ENCODE assay signal across 9 cellular contexts in the genomic region with DNA sequence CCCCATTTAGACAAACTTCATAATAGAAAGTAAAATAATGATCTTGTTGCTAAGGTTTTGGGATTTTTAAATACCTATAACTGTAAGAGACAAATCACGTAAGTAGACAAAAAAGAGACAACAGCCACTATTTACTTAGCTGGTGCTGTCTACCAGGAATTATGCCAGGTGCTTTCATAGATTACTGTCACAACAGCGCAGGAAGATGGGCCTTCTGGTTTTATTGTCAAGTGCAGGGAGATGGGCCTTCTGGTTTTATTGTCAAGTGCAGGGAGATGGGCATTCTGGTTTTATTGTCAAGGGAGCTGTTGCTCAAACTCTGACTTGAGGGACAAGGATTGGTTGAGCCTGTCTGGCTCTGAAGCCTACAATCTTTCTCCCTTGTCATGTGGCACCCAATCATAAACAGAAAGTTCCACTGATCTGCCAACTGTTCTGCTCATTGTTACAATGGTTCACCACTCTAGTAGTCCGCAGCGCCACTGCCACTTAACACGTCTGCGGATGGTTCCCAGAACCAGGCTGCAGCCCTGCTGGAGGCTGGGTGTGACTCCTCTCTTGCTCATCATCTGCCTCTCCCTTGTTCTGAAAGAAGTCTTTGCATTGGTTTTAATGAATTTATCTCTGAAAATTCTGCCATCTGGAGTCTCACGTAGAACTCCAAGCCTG.
A peak's percentile ranks its signal among the peaks of the same experiment; 100 is the strongest.
DNase-seq lines count a peak whose midpoint lies in the region; ATAC-seq and TF ChIP-seq lines count a peak whose summit lies in the region.
"Had no signal": no experiment of that assay in that cellular context is flagged by ENCODE, and none has a peak within 500 bp of the region (broad histone marks: within the 10 kb centered on the region; RNA-seq: fewer than 3 reads in every experiment).

No MANE protein-coding gene starts in this region.

- in situ Hi-C loops in GM23248 (cut with MboI), result no loop called here

- H3K27ac ChIP-seq in GM23248, result peak overlapping the region; percentile 96
- H3K27ac ChIP-seq in sigmoid colon, result peak overlapping the region in 3 of 4 donors; percentile 50 to 73 (median 59)

- no peaks in the 10 kb centered on the region for H4K20me1 ChIP-seq in GM23248 (ENCODE audit: insufficient read depth)

- peak overlapping the region; percentile 33; the same call in 1 of the 2 replicates for H3K4me3 ChIP-seq in GM23248
- no peak overlapping the region for H3K4me3 ChIP-seq in fibroblast of mammary gland (ENCODE audit: control insufficient read depth, low read depth, low read length)
- H3K4me3 ChIP-seq in sigmoid colon, result no peak overlapping the region

- peak overlapping the region; percentile 79 for H3K9ac ChIP-seq in GM23248

- H3K27me3 ChIP-seq in GM23248 (replicated peaks; ENCODE audit: insufficient read depth) (no peaks in the 10 kb centered on the region), sigmoid colon (no peaks in the 10 kb centered on the region)

- no peak for TF ChIP-seq POLR2A in sigmoid colon (IDR thresholded peaks at IDR 0.05)

- DNase-seq in GM23248 (peak; percentile 95), NCI-H69 (lab: John Stamatoyannopoulos, UW) (peak; percentile 39), fibroblast of mammary gland (ENCODE audit: low read depth) (peak; percentile 93), sigmoid colon (peak; percentile 84), T-helper 2 cell (no peak)
- DNase-seq in activated CD8-positive, alpha-beta memory T cell treated with anti-CD3 and anti-CD28 coated beads, Interleukin-2, amount 50 U/mL, for 4 hours, result no peak
- DNase-seq: GF-D8 had no signal

- H3F3A ChIP-seq in GM23248 (ENCODE audit: insufficient read depth), result peaks cover 55% of the 10 kb centered on the region

- no peaks in the 10 kb centered on the region for H3K9me2 ChIP-seq in GM23248 (ENCODE audit: insufficient read depth)

- H3K4me2 ChIP-seq in GM23248 (ENCODE audit: unreplicated experiment), result peak overlapping the region; percentile 75

- 37 to 38% methylated on average over 7 of the region's 7 CpGs for WGBS in GM23248 (ENCODE audit: low coverage in 1 of 2, low lambda C conversion rate in 2 of 2, missing lambda C conversion rate in 2 of 2), 2 experiments
- WGBS in sigmoid colon, 2 donors, result 95 to 96% methylated on average over 7 of the region's 7 CpGs

- no peak for TF ChIP-seq EP300 in sigmoid colon (IDR thresholded peaks at IDR 0.05)

- H3K9me3 ChIP-seq in GM23248 (ENCODE audit: low read depth), result no peaks in the 10 kb centered on the region
- no peaks in the 10 kb centered on the region for H3K9me3 ChIP-seq in sigmoid colon

- no peak for TF ChIP-seq CTCF in fibroblast of mammary gland (conservative IDR thresholded peaks at IDR 0.05; ENCODE audit: control insufficient read depth, insufficient read depth, low read depth, low read length)
- no peak for TF ChIP-seq CTCF in sigmoid colon (IDR thresholded peaks at IDR 0.05)

- peaks cover 56% of the 10 kb centered on the region for H3K4me1 ChIP-seq in GM23248 (ENCODE audit: insufficient read depth)
- peaks cover 0 to 100% (median 88%) of the 10 kb centered on the region in 4 donors for H3K4me1 ChIP-seq in sigmoid colon

- H2AFZ ChIP-seq in GM23248, result no peak overlapping the region

- H3K79me2 ChIP-seq in GM23248 (ENCODE audit: insufficient read depth), result no peaks in the 10 kb centered on the region

- no peak for ATAC-seq in GM18858 (IDR thresholded peaks at IDR 0.05; ENCODE audit: unreplicated experiment)
- ATAC-seq: stimulated activated memory B cell treated with anti-CD40 and anti-IgM and Interleukin-4, amounts not matched to agents 10 μg/mL and 1 μg/mL and 100 μg/mL, for 72 hours had no signal

- no peaks in the 10 kb centered on the region for H3K36me3 ChIP-seq in GM23248 (ENCODE audit: low read depth)
- H3K36me3 ChIP-seq in sigmoid colon, result no peaks in the 10 kb centered on the region

- intact Hi-C loops in sigmoid colon (cut with DNase I), result loop anchor here (5.0 kb wide), 1 partner anchor 35 kb away; no protein-coding TSS in a partner anchor

Comparison
In these comparisons a context has a peak if more than half of its experiments do, and no peak if none do; other contexts are left out.
1. DNase-seq: peak in GM23248 (single experiment), NCI-H69 (single experiment), fibroblast of mammary gland (single experiment) and sigmoid colon (single experiment); none in T-helper 2 cell (0 of 5) and activated CD8-positive, alpha-beta memory T cell treated with anti-CD3 and anti-CD28 coated beads, Interleukin-2, amount 50 U/mL, for 4 hours (single experiment).